In genomic region chr11:129960216-129961214, GRCh38 we compare ENCODE assay signal across 9 cellular contexts. TPM values are rescaled to one million over a fixed set of nuclear protein-coding genes. Genes with fewer than 3 reads are reported as not detected.
A peak's percentile ranks its signal among the peaks of the same experiment; 100 is the strongest.
DNase-seq lines count a peak whose midpoint lies in the region; ATAC-seq, FAIRE-seq and TF ChIP-seq lines count a peak whose summit lies in the region.
"Had no signal": no experiment of that assay in that cellular context is flagged by ENCODE, and none has a peak within 500 bp of the region (broad histone marks: within the 10 kb centered on the region; RNA-seq: fewer than 3 reads in every experiment).

No MANE protein-coding gene starts in this region.

- no peak for TF ChIP-seq CTCF in GM06990 (IDR thresholded peaks at IDR 0.05; ENCODE audit: insufficient read depth, low read length, poor library complexity, severe bottlenecking)
- no peak for TF ChIP-seq CTCF in bronchial epithelial cell (IDR thresholded peaks at IDR 0.05; ENCODE audit: insufficient read depth, low read length, severe bottlenecking)

- peak; percentile 52 for FAIRE-seq in bronchial epithelial cell (lab: Jason Lieb, UNC)

- no peak overlapping the region for H3K4me3 ChIP-seq in GM06990 (replicated peaks; ENCODE audit: low read depth, low read length)
- H3K4me3 ChIP-seq in bronchial epithelial cell (ENCODE audit: low read depth, low read length), result no peak overlapping the region
- H3K4me3 ChIP-seq: SK-N-MC had no signal

- peak; percentile 41 for DNase-seq in GM06990 (ENCODE audit: extremely low read depth, insufficient read length)
- peak; percentile 83 for DNase-seq in bronchial epithelial cell (ENCODE audit: low read depth)
- no peak for DNase-seq in putamen (ENCODE audit: low spot score)
- no peak for DNase-seq in NCI-H146 (lab: John Stamatoyannopoulos, UW)
- no peak for DNase-seq in middle frontal gyrus (ENCODE audit: extremely low spot score, low spot score)
- no peak for DNase-seq in activated T-cell treated with anti-CD3 and anti-CD28 coated beads, Interleukin-2, amount 50 U/mL, for 48 hours

- H3K36me3 ChIP-seq in GM06990 (ENCODE audit: control insufficient read depth, insufficient read depth, low read length) (no peaks in the 10 kb centered on the region), bronchial epithelial cell (ENCODE audit: control insufficient read depth, insufficient read depth, low read length) (no peaks in the 10 kb centered on the region)

- ATAC-seq in GM21447 (IDR thresholded peaks at IDR 0.05; ENCODE audit: unreplicated experiment) (peak; percentile 95), HG03571 (IDR thresholded peaks at IDR 0.05; ENCODE audit: unreplicated experiment) (peak; percentile 88)

- H3K27me3 ChIP-seq in GM06990 (replicated peaks; ENCODE audit: control insufficient read depth, insufficient read depth, low read length) (no peaks in the 10 kb centered on the region), bronchial epithelial cell (ENCODE audit: control insufficient read depth, insufficient read depth, low read length) (no peaks in the 10 kb centered on the region)

RNA-seq across cellular contexts. Expression of gene PRDM10, which starts 42.1 kb away (rescaled TPM):
- total RNA-seq in bronchial epithelial cell, result 4.4 and 4.7 TPM in 2 replicates

Comparison
In these comparisons a context has a peak if more than half of its experiments do, and no peak if none do; other contexts are left out.
1. DNase-seq: peak in GM06990 (single experiment) and bronchial epithelial cell (single experiment); none in putamen (single experiment), NCI-H146 (single experiment), middle frontal gyrus (single experiment) and activated T-cell treated with anti-CD3 and anti-CD28 coated beads, Interleukin-2, amount 50 U/mL, for 48 hours (0 of 2).